ENCODE assay signal across 35 cellular contexts in genomic region chr2:27198627-27199026, GRCh38. TPM values are rescaled to one million over a fixed set of nuclear protein-coding genes. Genes with fewer than 3 reads are reported as not detected.
DNase-seq lines count a peak whose midpoint lies in the region; ATAC-seq, FAIRE-seq and TF ChIP-seq lines count a peak whose summit lies in the region.
"Had no signal": no experiment of that assay in that cellular context is flagged by ENCODE, and none has a peak within 500 bp of the region (broad histone marks: within the 10 kb centered on the region; RNA-seq: fewer than 3 reads in every experiment).

No MANE protein-coding gene starts in this region.

- H3K27ac ChIP-seq in DND-41 (ENCODE audit: low read length) (no peak overlapping the region), K562 (ENCODE audit: extremely low read depth, low read depth, low read length) (no peak overlapping the region)
- H3K27ac ChIP-seq: breast epithelium, stomach, transverse colon had no signal

- ATAC-seq in DND-41 (ENCODE audit: insufficient read depth, low read depth): 0 out of 3 replicates have a peak, but pooled peaks have one; percentile 13
- ATAC-seq in K562: no peak; the same call in 2 of the 3 replicates
- ATAC-seq in sciatic nerve: no peak
- ATAC-seq in GM18498 (IDR thresholded peaks at IDR 0.05; ENCODE audit: unreplicated experiment): no peak
- ATAC-seq: activated CD4-positive, CD25-positive, alpha-beta regulatory T cell treated with anti-CD3 and anti-CD28 coated beads, Interleukin-2, amount 50 U/mL, for 24 hours; left ventricle myocardium superior had no signal

- H3K27me3 ChIP-seq in DND-41 (ENCODE audit: insufficient read depth, low read length, poor library complexity): no peaks in the 10 kb centered on the region
- no peaks in the 10 kb centered on the region for H3K27me3 ChIP-seq in K562 (ENCODE audit: control insufficient read depth in 2 of 2, insufficient read depth in 2 of 2, low read length in 2 of 2)
- H3K27me3 ChIP-seq: breast epithelium, stomach, transverse colon had no signal

- H3K79me2 ChIP-seq in DND-41 (ENCODE audit: insufficient read depth, low read length) (no peaks in the 10 kb centered on the region), K562 (ENCODE audit: control insufficient read depth, insufficient read depth, low read length) (no peaks in the 10 kb centered on the region)

- H2AFZ ChIP-seq in DND-41 (ENCODE audit: low read depth, low read length) (no peak overlapping the region), K562 (ENCODE audit: low read depth, low read length) (no peak overlapping the region)

- no peak for TF ChIP-seq POLR2A in K562 (conservative IDR thresholded peaks at IDR 0.05)

- H3K4me3 ChIP-seq in DND-41 (ENCODE audit: low read depth in 1 of 2, low read length in 2 of 2): no peak overlapping the region
- H3K4me3 ChIP-seq in K562: no peak overlapping the region
- H3K4me3 ChIP-seq: breast epithelium, smooth muscle cell, stomach, transverse colon had no signal

- H3K4me1 ChIP-seq in DND-41 (ENCODE audit: insufficient read depth, low read length) (no peaks in the 10 kb centered on the region), K562 (replicated peaks in 1 of 2; ENCODE audit: control insufficient read depth in 2 of 2, insufficient read depth in 2 of 2, low read length in 2 of 2) (no peaks in the 10 kb centered on the region; a peak in 2 of 5 replicates)
- H3K4me1 ChIP-seq: breast epithelium, transverse colon had no signal

- H3K9me1 ChIP-seq in K562 (ENCODE audit: control insufficient read depth, insufficient read depth, low read length): no peaks in the 10 kb centered on the region

- TF ChIP-seq RAD21 in K562 (CRISPR knock-in tag; conservative IDR thresholded peaks at IDR 0.05 in 1 of 2, IDR thresholded peaks at IDR 0.05 in 1 of 2): no peak

- CTCF ChIA-PET in K562 (lab: Yijun Ruan, JAX; ENCODE audit: low intra/inter-chr PET ratio): no interaction called here

- DNase-seq in DND-41 (no peak), K562 (ENCODE audit: extremely low read depth in 1 of 4, low spot score in 3 of 4) (no peak), sciatic nerve (ENCODE audit: low spot score) (peak; percentile 34), NCI-H226 (no peak), HK-2 (ENCODE audit: unreplicated experiment) (no peak)
- DNase-seq: activated CD4-positive, alpha-beta T cell treated with anti-CD3 and anti-CD28 coated beads, Interleukin-2, amount 50 U/mL, for 48 hours; activated naive CD4-positive, alpha-beta T cell treated with anti-CD3 and anti-CD28 coated beads, Interleukin-2, amount 50 U/mL, for 16 hours; amygdala; C1 segment of cervical spinal cord; Calu3; HCEC 1CT; left ventricle myocardium superior; naive thymus-derived CD8-positive, alpha-beta T cell; NCI-H1105 treated with DMSO at 0.1 percent for 48 hours; NCI-H2029 treated with DMSO at 0.1 percent for 48 hours; NCI-H2227 treated with DMSO at 0.1 percent for 48 hours; stimulated activated CD4-positive, alpha-beta T cell treated with anti-CD3 and anti-CD28 coated beads, Interleukin-1b, Interleukin-23, amount 100 ng/mL, for 48 hours; stimulated activated CD8-positive, alpha-beta memory T cell treated with anti-CD3 and anti-CD28 coated beads, Interleukin-4, amount 100 ng/mL, for 48 hours; stomach; transverse colon had no signal

- POLR2A ChIA-PET in K562 (lab: Yijun Ruan, JAX): interaction anchor here (0.6 to 1.1 kb wide), 2 partner anchors 12 to 81 kb away, joined by 3 read pairs; no protein-coding TSS in a partner anchor

- no peaks in the 10 kb centered on the region for H3K9me3 ChIP-seq in DND-41 (ENCODE audit: insufficient read depth, low read length, severe bottlenecking)
- H3K9me3 ChIP-seq in K562 (replicated peaks; ENCODE audit: control insufficient read depth, insufficient read depth, low read depth, low read length): no peaks in the 10 kb centered on the region
- H3K9me3 ChIP-seq: breast epithelium, stomach, transverse colon had no signal

- no peak overlapping the region for H3K9ac ChIP-seq in DND-41 (ENCODE audit: low read depth, low read length)
- H3K9ac ChIP-seq in K562 (ENCODE audit: insufficient read depth in 1 of 2, low read depth in 2 of 2, low read length in 2 of 2): no peak overlapping the region

- FAIRE-seq in K562 (lab: Jason Lieb, UNC): peak; percentile 49
- FAIRE-seq: islet of Langerhans, TTC549 had no signal

- intact Hi-C loops in K562 (cut with micrococcal nuclease): no loop called here
- intact Hi-C loops in sciatic nerve (cut with DNase I): no loop called here

- 53% methylated on average over 2 of the region's 2 CpGs for WGBS in K562 (ENCODE audit: insufficient coverage, low coverage, missing lambda C conversion rate)

- H3K36me3 ChIP-seq in DND-41 (ENCODE audit: insufficient read depth, low read length) (peaks cover 39% of the 10 kb centered on the region), K562 (ENCODE audit: control insufficient read depth, insufficient read depth, low read length) (peaks cover 38% of the 10 kb centered on the region; the same call in 2 of the 3 replicates)
- H3K36me3 ChIP-seq: breast epithelium had no signal

- no TSS peak for BruUV-seq in K562 (replicated peaks; lab: Mats Ljungman, UMichigan)

- TF ChIP-seq EP300 in K562 (IDR thresholded peaks at IDR 0.05; ENCODE audit: low read length): no peak

- H4K20me1 ChIP-seq in DND-41 (ENCODE audit: insufficient read depth, low read length) (peaks cover 7% of the 10 kb centered on the region; the same call in 1 of the 2 replicates), K562 (replicated peaks; ENCODE audit: control insufficient read depth, insufficient read depth, low read length) (no peaks in the 10 kb centered on the region)

- in situ Hi-C loops in K562 (cut with MboI): no loop called here

- no peak overlapping the region for H3K4me2 ChIP-seq in DND-41 (ENCODE audit: insufficient read depth, low read length)
- no peak overlapping the region for H3K4me2 ChIP-seq in K562 (ENCODE audit: insufficient read depth, low read length)
- H3K4me2 ChIP-seq: smooth muscle cell had no signal

- TF ChIP-seq CTCF in DND-41 (IDR thresholded peaks at IDR 0.05; ENCODE audit: borderline replicate concordance, extremely low read depth, low read length, poor library complexity, severe bottlenecking): no peak
- TF ChIP-seq CTCF in K562 (IDR thresholded peaks at IDR 0.05 in 2 of 3, conservative IDR thresholded peaks at IDR 0.05 in 1 of 3; ENCODE audit: insufficient read depth in 2 of 3, low read depth in 1 of 3, low read length in 3 of 3): no peak

RNA-seq across cellular contexts. Expression of gene ATRAID, which starts 13.2 kb away (rescaled TPM):
- 129 and 182 TPM in 2 replicates for total RNA-seq in K562 (2011; cell fraction: chromatin; rRNA removed; ENCODE audit: low replicate concordance)
- total RNA-seq in K562 (2011; cell fraction: nucleolus; rRNA removed): 183 and 193 TPM in 2 replicates
- total RNA-seq in K562 (2011; cell fraction: nucleoplasm; rRNA removed): 158 and 167 TPM in 2 replicates
- total RNA-seq in K562 (2014; rRNA removed) (70.2 and 93.5 TPM in 2 replicates), K562 (2014; rRNA removed; fragmentation: Illumina TruSeq; extraction: Trizol) (82.3 and 88.2 TPM in 2 replicates), K562 (2015; rRNA removed; fragmentation: Illumina TruSeq; extraction: Trizol) (99.1 and 108 TPM in 2 replicates), K562 (2021) (75.4 and 78.7 TPM in 2 replicates), sciatic nerve (92.1 TPM)
- polyA plus RNA-seq in K562 (2011; rRNA removed) (168 and 174 TPM in 2 replicates), K562 (2014; fragmentation: Illumina TruSeq; extraction: Trizol) (104 and 134 TPM in 2 replicates), K562 (2014; fragmentation: Nextera tagmentation; extraction: Ambion mirVana) (100 to 1,000 TPM; 122 to 187 TPM), K562 (2014; rRNA removed) (106 and 108 TPM in 2 replicates)
- polyA plus RNA-seq in K562 (2011; cell fraction: cytosol; rRNA removed): 181 and 226 TPM in 2 replicates
- polyA plus RNA-seq in K562 (2011; cell fraction: nucleus; rRNA removed): 120 and 151 TPM in 2 replicates
- 99.5 and 103 TPM in 2 replicates for polyA plus RNA-seq in K562 (2012)
- 69.8 and 70.3 TPM in 2 replicates for polyA minus RNA-seq in K562 (2011; rRNA and poly(A)+ RNA removed)
- polyA minus RNA-seq in K562 (2011; cell fraction: cytosol; rRNA and poly(A)+ RNA removed): 40.8 and 46.9 TPM in 2 replicates
- 44.2 and 66.4 TPM in 2 replicates for polyA minus RNA-seq in K562 (2011; cell fraction: nucleus; rRNA and poly(A)+ RNA removed)

RNA-seq across cellular contexts. Expression of gene SLC5A6, which starts 13.4 kb away (rescaled TPM):
- 233 and 585 TPM in 2 replicates for total RNA-seq in K562 (2011; cell fraction: chromatin; rRNA removed; ENCODE audit: low replicate concordance)
- 444 and 496 TPM in 2 replicates for total RNA-seq in K562 (2011; cell fraction: nucleolus; rRNA removed)
- 326 and 344 TPM in 2 replicates for total RNA-seq in K562 (2011; cell fraction: nucleoplasm; rRNA removed)
- total RNA-seq in K562 (2014; rRNA removed): 90.6 and 121 TPM in 2 replicates
- total RNA-seq in K562 (2014; rRNA removed; fragmentation: Illumina TruSeq; extraction: Trizol): 64.6 and 82.7 TPM in 2 replicates
- total RNA-seq in K562 (2015; rRNA removed; fragmentation: Illumina TruSeq; extraction: Trizol): 107 and 112 TPM in 2 replicates
- 137 and 143 TPM in 2 replicates for total RNA-seq in K562 (2021)
- 125 and 140 TPM in 2 replicates for polyA plus RNA-seq in K562 (2011; rRNA removed)
- 160 and 253 TPM in 2 replicates for polyA plus RNA-seq in K562 (2011; cell fraction: cytosol; rRNA removed)
- 751 and 850 TPM in 2 replicates for polyA plus RNA-seq in K562 (2011; cell fraction: nucleus; rRNA removed)
- polyA plus RNA-seq in K562 (2012): 50.9 and 118 TPM in 2 replicates
- polyA plus RNA-seq in K562 (2014; fragmentation: Illumina TruSeq; extraction: Trizol): 117 and 121 TPM in 2 replicates
- polyA plus RNA-seq in K562 (2014; fragmentation: Nextera tagmentation; extraction: Ambion mirVana): 10 to 100 TPM; 32.6 to 92.7 TPM
- 120 and 126 TPM in 2 replicates for polyA plus RNA-seq in K562 (2014; rRNA removed)
- 76.1 and 143 TPM in 2 replicates for polyA minus RNA-seq in K562 (2011; rRNA and poly(A)+ RNA removed)
- 64.2 and 86.8 TPM in 2 replicates for polyA minus RNA-seq in K562 (2011; cell fraction: cytosol; rRNA and poly(A)+ RNA removed)
- 99.5 and 119 TPM in 2 replicates for polyA minus RNA-seq in K562 (2011; cell fraction: nucleus; rRNA and poly(A)+ RNA removed)
- total RNA-seq in sciatic nerve: 22.6 TPM

RNA-seq across cellular contexts. Expression of gene CAD, which starts 18.5 kb away (rescaled TPM):
- 320 and 666 TPM in 2 replicates for total RNA-seq in K562 (2011; cell fraction: chromatin; rRNA removed; ENCODE audit: low replicate concordance)
- 376 and 382 TPM in 2 replicates for total RNA-seq in K562 (2011; cell fraction: nucleolus; rRNA removed)
- 239 and 276 TPM in 2 replicates for total RNA-seq in K562 (2011; cell fraction: nucleoplasm; rRNA removed)
- total RNA-seq in K562 (2014; rRNA removed) (57.7 and 94.5 TPM in 2 replicates), K562 (2014; rRNA removed; fragmentation: Illumina TruSeq; extraction: Trizol) (19.6 and 26.7 TPM in 2 replicates), K562 (2015; rRNA removed; fragmentation: Illumina TruSeq; extraction: Trizol) (33.7 and 35.7 TPM in 2 replicates), K562 (2021) (123 and 126 TPM in 2 replicates), sciatic nerve (31.4 TPM)
- polyA plus RNA-seq in K562 (2011; rRNA removed) (27.9 and 69.2 TPM in 2 replicates), K562 (2014; fragmentation: Illumina TruSeq; extraction: Trizol) (76.4 and 95.0 TPM in 2 replicates), K562 (2014; fragmentation: Nextera tagmentation; extraction: Ambion mirVana) (1 to 10 TPM; 7.5 to 8.8 TPM), K562 (2014; rRNA removed) (54.5 and 60.7 TPM in 2 replicates)
- polyA plus RNA-seq in K562 (2011; cell fraction: cytosol; rRNA removed): 33.6 and 47.2 TPM in 2 replicates
- polyA plus RNA-seq in K562 (2011; cell fraction: nucleus; rRNA removed): 384 and 540 TPM in 2 replicates
- polyA plus RNA-seq in K562 (2012): 89.0 and 90.7 TPM in 2 replicates
- 102 and 111 TPM in 2 replicates for polyA minus RNA-seq in K562 (2011; rRNA and poly(A)+ RNA removed)
- 169 and 192 TPM in 2 replicates for polyA minus RNA-seq in K562 (2011; cell fraction: cytosol; rRNA and poly(A)+ RNA removed)
- polyA minus RNA-seq in K562 (2011; cell fraction: nucleus; rRNA and poly(A)+ RNA removed): 166 and 194 TPM in 2 replicates

RNA-seq across cellular contexts. Expression of gene TCF23, which starts 49.8 kb away (rescaled TPM):
- total RNA-seq in K562 (2011; cell fraction: chromatin; rRNA removed; ENCODE audit: low replicate concordance): not detected in 2 replicates
- not detected in 2 replicates for total RNA-seq in K562 (2011; cell fraction: nucleolus; rRNA removed)
- not detected in 2 replicates for total RNA-seq in K562 (2011; cell fraction: nucleoplasm; rRNA removed)
- not detected in 2 replicates for total RNA-seq in K562 (2014; rRNA removed)
- total RNA-seq in K562 (2014; rRNA removed; fragmentation: Illumina TruSeq; extraction: Trizol): 0.03 TPM in 1 of 2 replicates, not detected in the other
- 0.07 TPM in 1 of 2 replicates, not detected in the other for total RNA-seq in K562 (2015; rRNA removed; fragmentation: Illumina TruSeq; extraction: Trizol)
- not detected in 2 replicates for total RNA-seq in K562 (2021)
- not detected in 2 replicates for polyA plus RNA-seq in K562 (2011; rRNA removed)
- not detected in 2 replicates for polyA plus RNA-seq in K562 (2011; cell fraction: cytosol; rRNA removed)
- polyA plus RNA-seq in K562 (2011; cell fraction: nucleus; rRNA removed): 0.03 TPM in 1 of 2 replicates, not detected in the other
- polyA plus RNA-seq in K562 (2012): 0.07 TPM in 2 replicates
- polyA plus RNA-seq in K562 (2014; fragmentation: Illumina TruSeq; extraction: Trizol): not detected in 2 replicates
- not detected for polyA plus RNA-seq in K562 (2014; fragmentation: Nextera tagmentation; extraction: Ambion mirVana)
- not detected in 2 replicates for polyA plus RNA-seq in K562 (2014; rRNA removed)
- polyA minus RNA-seq in K562 (2011; rRNA and poly(A)+ RNA removed): not detected in 2 replicates
- polyA minus RNA-seq in K562 (2011; cell fraction: cytosol; rRNA and poly(A)+ RNA removed): not detected in 2 replicates
- polyA minus RNA-seq in K562 (2011; cell fraction: nucleus; rRNA and poly(A)+ RNA removed): not detected in 2 replicates
- total RNA-seq in sciatic nerve: not detected
- total RNA-seq: breast epithelium; Calu3; Daoy; glomerular endothelial cell; HT-29; MCF 10A; naive thymus-derived CD8-positive, alpha-beta T cell; osteoblast; renal cortical epithelial cell; RPMI7951; smooth muscle cell; stomach; transverse colon had no signal
- polyA plus RNA-seq: AG04450; naive thymus-derived CD8-positive, alpha-beta T cell; smooth muscle cell had no signal

RNA-seq across cellular contexts. Expression of gene PRR30, which starts 59.4 kb away (rescaled TPM):
- total RNA-seq in K562 (2011; cell fraction: chromatin; rRNA removed; ENCODE audit: low replicate concordance): not detected in 2 replicates
- not detected in 2 replicates for total RNA-seq in K562 (2011; cell fraction: nucleolus; rRNA removed)
- total RNA-seq in K562 (2011; cell fraction: nucleoplasm; rRNA removed): not detected in 2 replicates
- total RNA-seq in K562 (2014; rRNA removed) (not detected in 2 replicates), K562 (2014; rRNA removed; fragmentation: Illumina TruSeq; extraction: Trizol) (not detected in 2 replicates), K562 (2015; rRNA removed; fragmentation: Illumina TruSeq; extraction: Trizol) (not detected in 2 replicates), K562 (2021) (not detected in 2 replicates), sciatic nerve (not detected)
- polyA plus RNA-seq in K562 (2011; rRNA removed) (not detected in 2 replicates), K562 (2014; fragmentation: Illumina TruSeq; extraction: Trizol) (not detected in 2 replicates), K562 (2014; fragmentation: Nextera tagmentation; extraction: Ambion mirVana) (not detected), K562 (2014; rRNA removed) (not detected in 2 replicates)
- not detected in 2 replicates for polyA plus RNA-seq in K562 (2011; cell fraction: cytosol; rRNA removed)
- not detected in 2 replicates for polyA plus RNA-seq in K562 (2011; cell fraction: nucleus; rRNA removed)
- not detected in 2 replicates for polyA plus RNA-seq in K562 (2012)
- not detected in 2 replicates for polyA minus RNA-seq in K562 (2011; rRNA and poly(A)+ RNA removed)
- polyA minus RNA-seq in K562 (2011; cell fraction: cytosol; rRNA and poly(A)+ RNA removed): not detected in 2 replicates
- not detected in 2 replicates for polyA minus RNA-seq in K562 (2011; cell fraction: nucleus; rRNA and poly(A)+ RNA removed)
- total RNA-seq: breast epithelium; Calu3; Daoy; glomerular endothelial cell; HT-29; left ventricle myocardium superior; MCF 10A; naive thymus-derived CD8-positive, alpha-beta T cell; osteoblast; renal cortical epithelial cell; RPMI7951; smooth muscle cell; stomach; T-helper 1 cell treated with Interleukin-12 subunit alpha and Interleukin-12 subunit beta and Interleukin-4 antibody, amounts not matched to agents 30 ng/mL and 1 ng/mL, for 36 hours; transverse colon had no signal
- polyA plus RNA-seq: AG04450; naive thymus-derived CD8-positive, alpha-beta T cell; smooth muscle cell; stomach had no signal
